8 cellular contexts compared by ENCODE assay signal in genomic region chr7:1290262-1291039, GRCh38. TPM values are rescaled to one million over a fixed set of nuclear protein-coding genes. Genes with fewer than 3 reads are reported as not detected.
A peak's percentile ranks its signal among the peaks of the same experiment; 100 is the strongest.
DNase-seq lines count a peak whose midpoint lies in the region; ATAC-seq and TF ChIP-seq lines count a peak whose summit lies in the region.

No MANE protein-coding gene starts in this region.

- ATAC-seq in PC-3: peak; percentile 70
- no peak for ATAC-seq in HG02840 (IDR thresholded peaks at IDR 0.05; ENCODE audit: low FRiP score, unreplicated experiment)
- no peak for ATAC-seq in GM21786 (IDR thresholded peaks at IDR 0.05; ENCODE audit: unreplicated experiment)
- no peak for ATAC-seq in HG03097 (IDR thresholded peaks at IDR 0.05; ENCODE audit: low FRiP score, unreplicated experiment)

- TF ChIP-seq CTCF in PC-3 (conservative IDR thresholded peaks at IDR 0.05; ENCODE audit: low read depth, low read length): peak; percentile 48
- peak; percentile 6 for TF ChIP-seq CTCF in kidney epithelial cell (IDR thresholded peaks at IDR 0.05; ENCODE audit: insufficient read depth, low read length, poor library complexity, severe bottlenecking)

- DNase-seq in GM03348 (ENCODE audit: low spot score) (peak; percentile 79), PC-3 (peak; percentile 55), cerebellar cortex (ENCODE audit: low spot score) (peak; percentile 82), kidney epithelial cell (ENCODE audit: low read depth) (no peak)
- peak; percentile 9 for DNase-seq in stimulated activated CD8-positive, alpha-beta memory T cell treated with anti-CD3 and anti-CD28 coated beads, Interleukin-4, amount 100 ng/mL, for 24 hours (ENCODE audit: low read depth)

- peak overlapping the region; percentile 78 for H2AFZ ChIP-seq in PC-3 (ENCODE audit: low read length)

- no peaks in the 10 kb centered on the region for H3F3A ChIP-seq in PC-3 (ENCODE audit: low read length, unreplicated experiment)

- no peaks in the 10 kb centered on the region for H3K9me3 ChIP-seq in PC-3 (ENCODE audit: low read length)

- H3K36me3 ChIP-seq in PC-3 (ENCODE audit: low read depth, low read length) (no peaks in the 10 kb centered on the region), kidney epithelial cell (ENCODE audit: control insufficient read depth, insufficient read depth, low read length) (no peaks in the 10 kb centered on the region)

- H3K27me3 ChIP-seq in PC-3 (ENCODE audit: low read length) (peaks cover 52% of the 10 kb centered on the region), kidney epithelial cell (ENCODE audit: control insufficient read depth, insufficient read depth, low read length) (peaks cover 77% of the 10 kb centered on the region)

- 0 out of 2 replicates have a peak, but pooled peaks cover 10% of the 10 kb centered on the region for H3K4me1 ChIP-seq in PC-3 (ENCODE audit: insufficient read depth, low read length)

- peak overlapping the region; percentile 63 for H3K4me3 ChIP-seq in PC-3 (ENCODE audit: low read length)
- H3K4me3 ChIP-seq in kidney epithelial cell (ENCODE audit: low read depth, low read length): no peak overlapping the region

- peak overlapping the region; percentile 85 for H3K4me2 ChIP-seq in PC-3 (ENCODE audit: low read length)

- CTCF ChIA-PET in PC-3 (lab: Charles Lee): no interaction called here

- H3K27ac ChIP-seq in PC-3 (ENCODE audit: low read length): no peak overlapping the region

- H3K9ac ChIP-seq in PC-3 (ENCODE audit: low read length): no peak overlapping the region

- no peaks in the 10 kb centered on the region for H4K20me1 ChIP-seq in PC-3 (ENCODE audit: low read length)

- intact Hi-C loops in PC-3 (cut with micrococcal nuclease): no loop called here

- H3K9me2 ChIP-seq in PC-3 (replicated peaks; ENCODE audit: low read length): no peaks in the 10 kb centered on the region

- BruUV-seq in PC-3 (replicated peaks; lab: Mats Ljungman, UMichigan): no TSS peak

- no peaks in the 10 kb centered on the region for H3K79me2 ChIP-seq in PC-3 (ENCODE audit: low read length)

- POLR2A ChIA-PET in PC-3 (lab: Charles Lee; ENCODE audit: unreplicated experiment): no interaction called here

RNA-seq across cellular contexts. Expression of gene UNCX, which starts 57.8 kb away (rescaled TPM):
- total RNA-seq in PC-3 (2014; rRNA removed): not detected in 2 replicates
- total RNA-seq in kidney epithelial cell: 0.55 and 1.6 TPM in 2 replicates
